Comparison of ENCODE assay signal across 18 cellular contexts in genomic region chr3:36709826-36710365, GRCh38. TPM values are rescaled to one million over a fixed set of nuclear protein-coding genes. Genes with fewer than 3 reads are reported as not detected.
DNase-seq lines count a peak whose midpoint lies in the region; ATAC-seq, FAIRE-seq and TF ChIP-seq lines count a peak whose summit lies in the region.
"Had no signal": no experiment of that assay in that cellular context is flagged by ENCODE, and none has a peak within 500 bp of the region (broad histone marks: within the 10 kb centered on the region; RNA-seq: fewer than 3 reads in every experiment).

No MANE protein-coding gene starts in this region.

- no peaks in the 10 kb centered on the region for H3K9me3 ChIP-seq in K562 (replicated peaks; ENCODE audit: control insufficient read depth, insufficient read depth, low read depth, low read length)
- H3K9me3 ChIP-seq: HAP-1 had no signal

- BruUV-seq in K562 (replicated peaks; lab: Mats Ljungman, UMichigan) = no TSS peak

- no peak for TF ChIP-seq EP300 in K562 (IDR thresholded peaks at IDR 0.05; ENCODE audit: low read length)

- ATAC-seq in K562 (peak; percentile 69), HG03378 (IDR thresholded peaks at IDR 0.05; ENCODE audit: unreplicated experiment) (no peak), GM18520 (IDR thresholded peaks at IDR 0.05; ENCODE audit: unreplicated experiment) (no peak)
- ATAC-seq in stimulated activated memory B cell treated with anti-CD40 and anti-IgM and Interleukin-4, amounts not matched to agents 10 μg/mL and 1 μg/mL and 100 μg/mL, for 72 hours = peak; percentile 24
- ATAC-seq: GM12878 had no signal

- H2AFZ ChIP-seq in K562 (ENCODE audit: low read depth, low read length) = no peak overlapping the region

- H3K4me1 ChIP-seq in K562 (replicated peaks in 1 of 2; ENCODE audit: control insufficient read depth in 2 of 2, insufficient read depth in 2 of 2, low read length in 2 of 2) = no peaks in the 10 kb centered on the region
- H3K4me1 ChIP-seq: HAP-1 had no signal

- no peak for TF ChIP-seq POLR2A in K562 (conservative IDR thresholded peaks at IDR 0.05)

- H3K27ac Mint-ChIP-seq in activated naive CD4-positive, alpha-beta T cell treated with anti-CD3 and anti-CD28 coated beads, Interleukin-2, amount 10 ng/mL, durations not matched to agents 7 days and 5 days = peak overlapping the region; percentile 13
- no peak overlapping the region for H3K27ac Mint-ChIP-seq in stimulated activated memory B cell treated with anti-CD40 and anti-IgM and Interleukin-4, amounts not matched to agents 10 μg/mL and 1 μg/mL and 100 μg/mL, for 72 hours
- H3K27ac Mint-ChIP-seq: CD4-positive, alpha-beta T cell had no signal

- no peak for DNase-seq in activated naive CD4-positive, alpha-beta T cell treated with anti-CD3 and anti-CD28 coated beads, Interleukin-2, amount 10 ng/mL, durations not matched to agents 7 days and 5 days
- no peak for DNase-seq in activated naive CD4-positive, alpha-beta T cell treated with anti-CD3 and anti-CD28 coated beads, Interleukin-2, amount 50 U/mL, for 16 hours
- peak; percentile 11 for DNase-seq in MV-4-11 (lab: John Stamatoyannopoulos, UW)
- no peak for DNase-seq in K562 (ENCODE audit: extremely low read depth in 1 of 4, low spot score in 3 of 4)
- DNase-seq: 8988T; AML-193; C1 segment of cervical spinal cord; CD4-positive, alpha-beta T cell; DMS79 had no signal

- peaks cover 19% of the 10 kb centered on the region for H3K27me3 Mint-ChIP-seq in activated naive CD4-positive, alpha-beta T cell treated with anti-CD3 and anti-CD28 coated beads, Interleukin-2, amount 10 ng/mL, durations not matched to agents 7 days and 5 days
- H3K27me3 Mint-ChIP-seq in stimulated activated memory B cell treated with anti-CD40 and anti-IgM and Interleukin-4, amounts not matched to agents 10 μg/mL and 1 μg/mL and 100 μg/mL, for 72 hours = peaks cover 10% of the 10 kb centered on the region
- H3K27me3 Mint-ChIP-seq: CD4-positive, alpha-beta T cell had no signal

- no peaks in the 10 kb centered on the region for H3K27me3 ChIP-seq in K562 (ENCODE audit: control insufficient read depth in 2 of 2, insufficient read depth in 2 of 2, low read length in 2 of 2)

- no peaks in the 10 kb centered on the region for H3K79me2 ChIP-seq in K562 (ENCODE audit: control insufficient read depth, insufficient read depth, low read length)

- CTCF ChIA-PET in activated naive CD4-positive, alpha-beta T cell treated with anti-CD3 and anti-CD28 coated beads, Interleukin-2, amount 10 ng/mL, durations not matched to agents 7 days and 5 days (lab: Charles Lee) = interaction anchor here (0.9 kb wide), 1 partner anchor 115 kb away, joined by 3 read pairs; no protein-coding TSS in a partner anchor
- CTCF ChIA-PET in K562 (lab: Yijun Ruan, JAX; ENCODE audit: low intra/inter-chr PET ratio) = no interaction called here

- in situ Hi-C loops in K562 (cut with MboI) = no loop called here

- no peak for TF ChIP-seq RAD21 in K562 (CRISPR knock-in tag; conservative IDR thresholded peaks at IDR 0.05 in 1 of 2, IDR thresholded peaks at IDR 0.05 in 1 of 2)

- H3K36me3 ChIP-seq in K562 (ENCODE audit: control insufficient read depth, insufficient read depth, low read length) = no peaks in the 10 kb centered on the region
- H3K36me3 ChIP-seq: HAP-1 had no signal

- WGBS in K562 (ENCODE audit: insufficient coverage, low coverage, missing lambda C conversion rate) = 0% methylated on average over 6 of the region's 6 CpGs

- TF ChIP-seq CTCF in K562 (IDR thresholded peaks at IDR 0.05 in 2 of 3, conservative IDR thresholded peaks at IDR 0.05 in 1 of 3; ENCODE audit: insufficient read depth in 2 of 3, low read depth in 1 of 3, low read length in 3 of 3) = no peak

- peaks cover 5% of the 10 kb centered on the region for H3K4me1 Mint-ChIP-seq in activated naive CD4-positive, alpha-beta T cell treated with anti-CD3 and anti-CD28 coated beads, Interleukin-2, amount 10 ng/mL, durations not matched to agents 7 days and 5 days
- H3K4me1 Mint-ChIP-seq in stimulated activated memory B cell treated with anti-CD40 and anti-IgM and Interleukin-4, amounts not matched to agents 10 μg/mL and 1 μg/mL and 100 μg/mL, for 72 hours = peaks cover 6% of the 10 kb centered on the region

- POLR2A ChIA-PET in K562 (lab: Yijun Ruan, JAX) = interaction anchor here (0.6 kb wide), 1 partner anchor 147 kb away, joined by 3 read pairs; no protein-coding TSS in a partner anchor

- no peak overlapping the region for H3K27ac ChIP-seq in K562 (ENCODE audit: extremely low read depth, low read depth, low read length)

- no peaks in the 10 kb centered on the region for H3K36me3 Mint-ChIP-seq in activated naive CD4-positive, alpha-beta T cell treated with anti-CD3 and anti-CD28 coated beads, Interleukin-2, amount 10 ng/mL, durations not matched to agents 7 days and 5 days
- H3K36me3 Mint-ChIP-seq in stimulated activated memory B cell treated with anti-CD40 and anti-IgM and Interleukin-4, amounts not matched to agents 10 μg/mL and 1 μg/mL and 100 μg/mL, for 72 hours = no peaks in the 10 kb centered on the region

- no peaks in the 10 kb centered on the region for H3K9me1 ChIP-seq in K562 (ENCODE audit: control insufficient read depth, insufficient read depth, low read length)

- H3K4me3 Mint-ChIP-seq in activated naive CD4-positive, alpha-beta T cell treated with anti-CD3 and anti-CD28 coated beads, Interleukin-2, amount 10 ng/mL, durations not matched to agents 7 days and 5 days = no peak overlapping the region
- H3K4me3 Mint-ChIP-seq in stimulated activated memory B cell treated with anti-CD40 and anti-IgM and Interleukin-4, amounts not matched to agents 10 μg/mL and 1 μg/mL and 100 μg/mL, for 72 hours = no peak overlapping the region
- H3K4me3 Mint-ChIP-seq: CD4-positive, alpha-beta T cell had no signal

- no peak overlapping the region for H3K4me3 ChIP-seq in K562
- H3K4me3 ChIP-seq: GM12878, HAP-1 had no signal

- intact Hi-C loops in K562 (cut with micrococcal nuclease) = no loop called here

- peak; percentile 37 for FAIRE-seq in K562 (lab: Jason Lieb, UNC)
- FAIRE-seq: GM12878, GM19239, H1 had no signal

- H3K4me2 ChIP-seq in K562 (ENCODE audit: insufficient read depth, low read length) = no peak overlapping the region

- no peaks in the 10 kb centered on the region for H3K9me3 Mint-ChIP-seq in activated naive CD4-positive, alpha-beta T cell treated with anti-CD3 and anti-CD28 coated beads, Interleukin-2, amount 10 ng/mL, durations not matched to agents 7 days and 5 days
- H3K9me3 Mint-ChIP-seq in stimulated activated memory B cell treated with anti-CD40 and anti-IgM and Interleukin-4, amounts not matched to agents 10 μg/mL and 1 μg/mL and 100 μg/mL, for 72 hours = no peaks in the 10 kb centered on the region
- H3K9me3 Mint-ChIP-seq: CD4-positive, alpha-beta T cell had no signal

- no peak overlapping the region for H3K9ac ChIP-seq in K562 (ENCODE audit: insufficient read depth in 1 of 2, low read depth in 2 of 2, low read length in 2 of 2)

- no peaks in the 10 kb centered on the region for H4K20me1 ChIP-seq in K562 (replicated peaks; ENCODE audit: control insufficient read depth, insufficient read depth, low read length)

TF ChIP-seq in K562, 482 proteins besides CTCF, POLR2A, EP300 and RAD21:
- TF ChIP-seq PURB (CRISPR knock-in tag; IDR thresholded peaks at IDR 0.05; ENCODE audit: low read depth) (no peak), NCOA1 (IDR thresholded peaks at IDR 0.05; ENCODE audit: low read depth) (no peak), SP1 (CRISPR knock-in tag; IDR thresholded peaks at IDR 0.05) (no peak), ETV6 (IDR thresholded peaks at IDR 0.05; ENCODE audit: borderline replicate concordance in 1 of 2, low read depth in 2 of 2, low read length in 1 of 2) (no peak), ETV6 (CRISPR knock-in tag; IDR thresholded peaks at IDR 0.05; ENCODE audit: borderline replicate concordance) (no peak), CHCHD3 (CRISPR knock-in tag; IDR thresholded peaks at IDR 0.05) (no peak)

RNA-seq across cellular contexts. Expression of gene DCLK3, which starts 54.5 kb away (rescaled TPM):
- not detected in 2 replicates for total RNA-seq in K562 (2011; cell fraction: chromatin; rRNA removed; ENCODE audit: low replicate concordance)
- total RNA-seq in K562 (2011; cell fraction: nucleolus; rRNA removed) = not detected in 2 replicates
- not detected in 2 replicates for total RNA-seq in K562 (2011; cell fraction: nucleoplasm; rRNA removed)
- total RNA-seq in K562 (2014; rRNA removed) (not detected in 2 replicates), K562 (2014; rRNA removed; fragmentation: Illumina TruSeq; extraction: Trizol) (not detected in 2 replicates), K562 (2015; rRNA removed; fragmentation: Illumina TruSeq; extraction: Trizol) (not detected in 2 replicates), K562 (2021) (not detected in 2 replicates)
- polyA plus RNA-seq in K562 (2011; rRNA removed) (not detected in 2 replicates), K562 (2014; fragmentation: Illumina TruSeq; extraction: Trizol) (not detected in 2 replicates), K562 (2014; fragmentation: Nextera tagmentation; extraction: Ambion mirVana) (not detected), K562 (2014; rRNA removed) (not detected in 2 replicates)
- not detected in 2 replicates for polyA plus RNA-seq in K562 (2011; cell fraction: cytosol; rRNA removed)
- polyA plus RNA-seq in K562 (2011; cell fraction: nucleus; rRNA removed) = not detected in 2 replicates
- not detected in 2 replicates for polyA plus RNA-seq in K562 (2012)
- not detected in 2 replicates for polyA minus RNA-seq in K562 (2011; rRNA and poly(A)+ RNA removed)
- polyA minus RNA-seq in K562 (2011; cell fraction: cytosol; rRNA and poly(A)+ RNA removed) = not detected in 2 replicates
- not detected in 2 replicates for polyA minus RNA-seq in K562 (2011; cell fraction: nucleus; rRNA and poly(A)+ RNA removed)
- total RNA-seq: CD4-positive, alpha-beta T cell; G401; GM12878; HT1080 had no signal
- polyA plus RNA-seq: GM12878 had no signal

Comparison
In these comparisons a context has a peak if more than half of its experiments do, and no peak if none do; other contexts are left out.
1. ATAC-seq: peak in K562 (single experiment) and stimulated activated memory B cell treated with anti-CD40 and anti-IgM and Interleukin-4, amounts not matched to agents 10 μg/mL and 1 μg/mL and 100 μg/mL, for 72 hours (single experiment); none in HG03378 (single experiment) and GM18520 (single experiment).